Comparison of ENCODE assay signal across 19 cellular contexts in the genomic region with DNA sequence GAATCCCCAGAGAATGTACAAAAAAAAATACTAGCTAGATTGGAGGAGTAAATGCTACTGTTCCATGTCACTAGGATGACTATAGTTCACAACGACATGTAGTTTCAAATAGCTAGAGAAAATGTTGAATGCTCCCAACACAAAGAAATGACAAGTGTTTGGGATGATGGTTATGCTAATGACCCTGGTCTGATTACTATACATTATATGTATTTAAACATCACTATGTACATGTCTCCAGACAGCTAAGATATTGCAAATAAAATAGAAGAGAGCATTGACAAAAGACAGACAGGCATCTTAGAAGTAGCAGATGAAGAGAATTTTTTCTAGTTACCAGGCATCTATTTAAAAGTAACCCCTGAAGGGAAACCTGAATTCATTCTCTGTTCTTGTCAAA.
"Had no signal": no experiment of that assay in that cellular context is flagged by ENCODE, and none has a peak within 500 bp of the region (broad histone marks: within the 10 kb centered on the region; RNA-seq: fewer than 3 reads in every experiment).

No MANE protein-coding gene starts in this region.

- H2AFZ ChIP-seq: neural progenitor cell, parathyroid adenoma had no signal

- ATAC-seq: naive thymus-derived CD4-positive, alpha-beta T cell; naive thymus-derived CD8-positive, alpha-beta T cell; natural killer cell; natural killer cell treated with Interleukin-12 subunit alpha and Interleukin-12 subunit beta and Interleukin-15 and Interleukin-18, amount 100 ng/mL, for 72 hours; pancreas; psoas muscle; right cardiac atrium; right lobe of liver; sciatic nerve had no signal

- H3K9ac ChIP-seq: neural progenitor cell, parathyroid adenoma had no signal

- H3K4me3 ChIP-seq: neural progenitor cell, ovary, pancreas, prostate gland, psoas muscle, right atrium auricular region, right lobe of liver, sigmoid colon, skin epidermis, smooth muscle cell, spleen had no signal

- H3K36me3 ChIP-seq: neural progenitor cell, neutrophil, ovary, pancreas, prostate gland, right atrium auricular region, right lobe of liver, sigmoid colon, spleen had no signal

- H3K27ac ChIP-seq: neural progenitor cell, neutrophil, ovary, pancreas, parathyroid adenoma, prostate gland, psoas muscle, right atrium auricular region, right lobe of liver, sigmoid colon, skin epidermis, spleen had no signal

- H3K9me3 ChIP-seq: neutrophil, ovary, pancreas, prostate gland, right lobe of liver had no signal

- H3K4me2 ChIP-seq: neural progenitor cell, smooth muscle cell had no signal

- H3K79me2 ChIP-seq: parathyroid adenoma had no signal

- H3K27me3 ChIP-seq: neural progenitor cell, neutrophil, ovary, pancreas, right atrium auricular region, right lobe of liver, sigmoid colon, spleen had no signal
